In genomic region chr17:50053654-50053960, GRCh38 we compare ENCODE assay signal across 13 cellular contexts. TPM values are rescaled to one million over a fixed set of nuclear protein-coding genes. Genes with fewer than 3 reads are reported as not detected.
DNase-seq lines count a peak whose midpoint lies in the region; ATAC-seq and TF ChIP-seq lines count a peak whose summit lies in the region.
"Had no signal": no experiment of that assay in that cellular context is flagged by ENCODE, and none has a peak within 500 bp of the region (broad histone marks: within the 10 kb centered on the region; RNA-seq: fewer than 3 reads in every experiment).

No MANE protein-coding gene starts in this region.

- no peaks in the 10 kb centered on the region for H3K36me3 Mint-ChIP-seq in natural killer cell
- H3K36me3 Mint-ChIP-seq: activated naive CD8-positive, alpha-beta T cell treated with anti-CD3 and anti-CD28 coated beads, Interleukin-2, amount 10 ng/mL, durations not matched to agents 7 days and 5 days; IgD-negative memory B cell; naive thymus-derived CD8-positive, alpha-beta T cell had no signal

- no peak for TF ChIP-seq POLR2A in sigmoid colon (IDR thresholded peaks at IDR 0.05)

- H3K4me3 Mint-ChIP-seq in natural killer cell: no peak overlapping the region

- DNase-seq in EH (ENCODE audit: low read depth) (peak; percentile 73), RWPE2 (ENCODE audit: low spot score) (no peak), fibroblast of mammary gland (ENCODE audit: low read depth) (peak; percentile 59), sigmoid colon (no peak), dorsolateral prefrontal cortex (no peak), natural killer cell (no peak)
- DNase-seq: activated naive CD8-positive, alpha-beta T cell treated with anti-CD3 and anti-CD28 coated beads, Interleukin-2, amount 10 ng/mL, durations not matched to agents 7 days and 5 days; H7; naive thymus-derived CD8-positive, alpha-beta T cell; NCI-H2171; Peyer's patch had no signal

- no peak for ATAC-seq in RWPE2 (ENCODE audit: low read depth)
- ATAC-seq in HG02840 (IDR thresholded peaks at IDR 0.05; ENCODE audit: low FRiP score, unreplicated experiment): no peak
- ATAC-seq in natural killer cell: no peak
- ATAC-seq: naive thymus-derived CD8-positive, alpha-beta T cell had no signal

- WGBS in sigmoid colon, 2 donors: 48 to 66% methylated on average over 3 of the region's 3 CpGs

- H3K9me3 ChIP-seq in RWPE2 (ENCODE audit: severe bottlenecking): no peaks in the 10 kb centered on the region
- H3K9me3 ChIP-seq in sigmoid colon: no peaks in the 10 kb centered on the region
- H3K9me3 ChIP-seq: Peyer's patch had no signal

- H3K27ac ChIP-seq in RWPE2 (ENCODE audit: poor library complexity, severe bottlenecking) (peak overlapping the region; percentile 100), sigmoid colon (peak overlapping the region in 3 of 4 donors; percentile 13 to 96 (median 22)), dorsolateral prefrontal cortex (no peak overlapping the region)

- peaks cover 10 to 25% of the 10 kb centered on the region in 2 donors for H3K4me1 Mint-ChIP-seq in natural killer cell

- H3K4me1 ChIP-seq in RWPE2 (ENCODE audit: insufficient read depth, poor library complexity, severe bottlenecking): peaks cover 57% of the 10 kb centered on the region
- H3K4me1 ChIP-seq in sigmoid colon: peaks cover 0 to 46% (median 32%) of the 10 kb centered on the region in 4 donors

- H3K36me3 ChIP-seq in RWPE2 (ENCODE audit: low read depth): peaks cover 25% of the 10 kb centered on the region
- no peaks in the 10 kb centered on the region for H3K36me3 ChIP-seq in sigmoid colon
- H3K36me3 ChIP-seq: Peyer's patch had no signal

- peaks cover 19 to 32% of the 10 kb centered on the region in 2 donors for H3K27me3 Mint-ChIP-seq in natural killer cell (ENCODE audit: low read depth in 2 of 2)

- no peak overlapping the region for H3K27ac Mint-ChIP-seq in natural killer cell
- H3K27ac Mint-ChIP-seq: activated naive CD8-positive, alpha-beta T cell treated with anti-CD3 and anti-CD28 coated beads, Interleukin-2, amount 10 ng/mL, durations not matched to agents 7 days and 5 days had no signal

- TF ChIP-seq CTCF in RWPE2 (IDR thresholded peaks at IDR 0.05; ENCODE audit: poor library complexity, severe bottlenecking) (no peak), fibroblast of mammary gland (conservative IDR thresholded peaks at IDR 0.05; ENCODE audit: control insufficient read depth, insufficient read depth, low read depth, low read length) (no peak), sigmoid colon (IDR thresholded peaks at IDR 0.05) (no peak), dorsolateral prefrontal cortex (IDR thresholded peaks at IDR 0.05 in 54 of 56, conservative IDR thresholded peaks at IDR 0.05 in 2 of 56; ENCODE audit: low read depth in 1 of 56, partially characterized antibody in 56 of 56) (no peak), natural killer cell (IDR thresholded peaks at IDR 0.05) (no peak)

- no peaks in the 10 kb centered on the region for H3K9me3 Mint-ChIP-seq in natural killer cell
- H3K9me3 Mint-ChIP-seq: activated naive CD8-positive, alpha-beta T cell treated with anti-CD3 and anti-CD28 coated beads, Interleukin-2, amount 10 ng/mL, durations not matched to agents 7 days and 5 days; IgD-negative memory B cell; naive thymus-derived CD8-positive, alpha-beta T cell had no signal

- intact Hi-C loops in sigmoid colon (cut with DNase I): no loop called here
- intact Hi-C loops in dorsolateral prefrontal cortex (cut with DNase I): no loop called here
- intact Hi-C loops in natural killer cell (cut with micrococcal nuclease): no loop called here

- H3K4me3 ChIP-seq in RWPE2 (ENCODE audit: severe bottlenecking) (no peak overlapping the region), fibroblast of mammary gland (ENCODE audit: control insufficient read depth, low read depth, low read length) (no peak overlapping the region), sigmoid colon (no peak overlapping the region), dorsolateral prefrontal cortex (no peak overlapping the region)

- H3K27me3 ChIP-seq in RWPE2 (ENCODE audit: insufficient read depth, poor library complexity, severe bottlenecking): no peaks in the 10 kb centered on the region
- no peaks in the 10 kb centered on the region for H3K27me3 ChIP-seq in sigmoid colon
- no peaks in the 10 kb centered on the region for H3K27me3 ChIP-seq in dorsolateral prefrontal cortex
- H3K27me3 ChIP-seq: Peyer's patch had no signal

- TF ChIP-seq EP300 in sigmoid colon (IDR thresholded peaks at IDR 0.05): no peak

RNA-seq across cellular contexts. Expression of gene ITGA3, which starts 2.3 kb away (rescaled TPM):
- total RNA-seq in sigmoid colon (10 to 100 TPM; 19.9 to 54.0 (median 39.5) TPM), dorsolateral prefrontal cortex (10 to 100 TPM; 12.7 to 53.3 (median 33.2) TPM), natural killer cell (1 to 10 TPM in 2 of 3 donors, under 1 TPM in 1; 0.47 to 2.8 (median 1.4) TPM)
- polyA plus RNA-seq in sigmoid colon: 10 to 100 TPM; 15.6 to 85.1 (median 17.1) TPM

RNA-seq across cellular contexts. Expression of gene PDK2, which starts 41.5 kb away (rescaled TPM):
- total RNA-seq in sigmoid colon: 10 to 100 TPM; 40.3 to 82.8 (median 45.7) TPM
- 10 to 100 TPM; 23.1 to 56.5 (median 43.9) TPM for polyA plus RNA-seq in sigmoid colon
- 100 to 1,000 TPM in 115 of 120 experiments, 10 to 100 TPM in 5; 87.1 to 176 (median 131) TPM for total RNA-seq in dorsolateral prefrontal cortex
- 10 to 100 TPM; 23.2 to 32.9 (median 23.6) TPM for total RNA-seq in natural killer cell

RNA-seq across cellular contexts. Expression of gene DLX3, which starts 58.6 kb away (rescaled TPM):
- total RNA-seq in sigmoid colon (under 1 TPM in 1 of 4 donors, not detected in 3; 0.27 TPM), dorsolateral prefrontal cortex (under 1 TPM in 49 of 120 experiments, not detected in 71; 0.14 to 0.93 (median 0.37) TPM), natural killer cell (not detected)
- polyA plus RNA-seq in sigmoid colon: under 1 TPM in 1 of 3 donors, not detected in 2; 0.07 TPM
- total RNA-seq: activated naive CD8-positive, alpha-beta T cell treated with anti-CD3 and anti-CD28 coated beads, Interleukin-2, amount 10 ng/mL, durations not matched to agents 7 days and 5 days; H7; Peyer's patch had no signal
- polyA plus RNA-seq: IgD-negative memory B cell had no signal

Comparison
In these comparisons a context has a peak if more than half of its experiments do, and no peak if none do; other contexts are left out.
1. DNase-seq: peak in EH (single experiment) and fibroblast of mammary gland (single experiment); none in RWPE2 (single experiment), sigmoid colon (single experiment), dorsolateral prefrontal cortex (0 of 10) and natural killer cell (single experiment).
2. H3K27ac ChIP-seq: peak in RWPE2 (single experiment) and sigmoid colon (3 of 4); none in dorsolateral prefrontal cortex (0 of 59).